17 cellular contexts compared by ENCODE assay signal in genomic region chr16:57513371-57514102, GRCh38. TPM values are rescaled to one million over a fixed set of nuclear protein-coding genes. Genes with fewer than 3 reads are reported as not detected.
DNase-seq lines count a peak whose midpoint lies in the region; ATAC-seq and TF ChIP-seq lines count a peak whose summit lies in the region.
"Had no signal": no experiment of that assay in that cellular context is flagged by ENCODE, and none has a peak within 500 bp of the region (broad histone marks: within the 10 kb centered on the region; RNA-seq: fewer than 3 reads in every experiment).

No MANE protein-coding gene starts in this region.

- H3K36me3 ChIP-seq in SK-N-MC (ENCODE audit: insufficient read depth, low read length), result no peaks in the 10 kb centered on the region
- H3K36me3 ChIP-seq in lower lobe of right lung, result peaks cover 8% of the 10 kb centered on the region
- peaks cover 10 to 12% of the 10 kb centered on the region in 2 donors for H3K36me3 ChIP-seq in thyroid gland

- DNase-seq in ELF-1 (ENCODE audit: low read depth, low spot score), result peak; percentile 87
- DNase-seq in SK-N-MC (ENCODE audit: low read depth, low spot score), result peak; percentile 47
- peak; percentile 79 for DNase-seq in lower lobe of right lung
- DNase-seq in thyroid gland, result peak; percentile 48 to 71
- DNase-seq in activated CD4-positive, alpha-beta T cell treated with anti-CD3 and anti-CD28 coated beads, Interleukin-2, amount 50 U/mL, for 1 hour, result no peak
- DNase-seq in NCI-H82 (lab: John Stamatoyannopoulos, UW), result no peak
- DNase-seq in dermis blood vessel endothelial cell, result no peak
- DNase-seq: activated CD4-positive, alpha-beta T cell treated with anti-CD3 and anti-CD28 coated beads for 1 hour; activated CD8-positive, alpha-beta memory T cell treated with anti-CD3 and anti-CD28 coated beads, Interleukin-2, amount 10 ng/mL, durations not matched to agents 7 days and 5 days; C1 segment of cervical spinal cord; cerebellar nuclear complex; NCI-H345; nucleus accumbens had no signal

- no peaks in the 10 kb centered on the region for H3K9me3 ChIP-seq in SK-N-MC (ENCODE audit: low read depth, low read length)
- H3K9me3 ChIP-seq in lower lobe of right lung, result no peaks in the 10 kb centered on the region
- no peaks in the 10 kb centered on the region for H3K9me3 ChIP-seq in thyroid gland
- H3K9me3 ChIP-seq: thoracic aorta had no signal

- H3K4me3 ChIP-seq in SK-N-MC (peak overlapping the region; percentile 48), lower lobe of right lung (no peak overlapping the region), thyroid gland (replicated peaks in 1 of 3) (no peak overlapping the region)
- H3K4me3 ChIP-seq: thoracic aorta had no signal

- no peak overlapping the region for H3K9ac ChIP-seq in SK-N-MC (ENCODE audit: insufficient read length)

- H3K27ac ChIP-seq in SK-N-MC (peak overlapping the region; percentile 54; the same call in 1 of the 2 replicates), lower lobe of right lung (no peak overlapping the region), thyroid gland (no peak overlapping the region)
- H3K27ac ChIP-seq: thoracic aorta had no signal

- H3K27me3 ChIP-seq in lower lobe of right lung (ENCODE audit: low read depth) (no peaks in the 10 kb centered on the region), thyroid gland (no peaks in the 10 kb centered on the region)

- WGBS in thyroid gland, 2 donors, result 53 to 59% methylated on average over 10 to 13 of the region's 14 CpGs

- ATAC-seq in lower lobe of right lung, result peak; percentile 89 to 93
- ATAC-seq in GM21447 (IDR thresholded peaks at IDR 0.05; ENCODE audit: unreplicated experiment), result no peak
- ATAC-seq: activated CD8-positive, alpha-beta memory T cell treated with anti-CD3 and anti-CD28 coated beads, Interleukin-2, amount 10 ng/mL, durations not matched to agents 7 days and 5 days; Right ventricle myocardium inferior had no signal

- peaks cover 28% of the 10 kb centered on the region for H3K4me1 ChIP-seq in lower lobe of right lung
- peaks cover 0 to 10% of the 10 kb centered on the region in 2 donors for H3K4me1 ChIP-seq in thyroid gland

- intact Hi-C loops in lower lobe of right lung (cut with DNase I) (no loop called here), thyroid gland (cut with DNase I) (no loop called here)

- no peak for TF ChIP-seq POLR2A in thyroid gland (IDR thresholded peaks at IDR 0.05)

- no peak for TF ChIP-seq CTCF in lower lobe of right lung (IDR thresholded peaks at IDR 0.05)
- no peak for TF ChIP-seq CTCF in thyroid gland (IDR thresholded peaks at IDR 0.05)

RNA-seq across cellular contexts. Expression of gene CCDC102A, which starts 22.8 kb away (rescaled TPM):
- total RNA-seq in lower lobe of right lung (12.8 TPM), thyroid gland (10 to 100 TPM; 13.1 to 34.9 (median 18.9) TPM), dermis blood vessel endothelial cell (12.6 and 25.5 TPM in 2 replicates)

RNA-seq across cellular contexts. Expression of gene DOK4, which starts 27.2 kb away (rescaled TPM):
- total RNA-seq in lower lobe of right lung (57.3 TPM), thyroid gland (10 to 100 TPM in 2 of 4 donors, 1 to 10 TPM in 2; 9.1 to 27.3 (median 13.3) TPM), dermis blood vessel endothelial cell (21.4 and 21.6 TPM in 2 replicates)

RNA-seq across cellular contexts. Expression of gene ADGRG5, which starts 28.9 kb away (rescaled TPM):
- total RNA-seq in lower lobe of right lung, result 1.4 TPM
- under 1 TPM; 0.22 to 0.63 (median 0.33) TPM for total RNA-seq in thyroid gland
- total RNA-seq in dermis blood vessel endothelial cell, result not detected in 2 replicates
- total RNA-seq: LHCN-M2 had no signal

RNA-seq across cellular contexts. Expression of gene POLR2C, which starts 51.1 kb away (rescaled TPM):
- total RNA-seq in lower lobe of right lung (76.0 TPM), thyroid gland (100 to 1,000 TPM; 126 to 212 (median 174) TPM), dermis blood vessel endothelial cell (106 and 118 TPM in 2 replicates)

Comparison
In these comparisons a context has a peak if more than half of its experiments do, and no peak if none do; other contexts are left out.
1. DNase-seq: peak in ELF-1 (single experiment), SK-N-MC (single experiment), lower lobe of right lung (single experiment) and thyroid gland (2 of 2); none in activated CD4-positive, alpha-beta T cell treated with anti-CD3 and anti-CD28 coated beads, Interleukin-2, amount 50 U/mL, for 1 hour (single experiment), NCI-H82 (single experiment) and dermis blood vessel endothelial cell (single experiment).